Comparison of ENCODE assay signal across 13 cellular contexts in the genomic region with DNA sequence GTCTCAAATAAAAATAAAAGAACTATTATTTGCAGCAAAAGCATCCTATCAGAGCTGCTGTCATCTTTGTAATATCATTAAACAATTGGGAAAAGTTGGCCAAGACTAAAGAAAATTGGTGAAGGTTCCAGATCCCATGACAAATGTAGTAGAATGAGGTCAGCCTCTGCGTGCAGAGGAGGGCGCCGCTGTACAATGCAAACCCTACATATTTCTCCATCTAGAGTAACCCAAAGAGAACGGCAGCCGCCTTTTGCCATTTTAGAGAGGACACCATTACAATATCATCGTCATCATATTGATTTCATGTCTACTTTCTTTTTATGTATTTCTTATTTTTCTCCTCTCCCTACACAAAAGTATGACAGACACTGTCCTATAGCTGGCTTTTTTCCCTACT. TPM values are rescaled to one million over a fixed set of nuclear protein-coding genes. Genes with fewer than 3 reads are reported as not detected.
A peak's percentile ranks its signal among the peaks of the same experiment; 100 is the strongest.
DNase-seq lines count a peak whose midpoint lies in the region; ATAC-seq and TF ChIP-seq lines count a peak whose summit lies in the region.
"Had no signal": no experiment of that assay in that cellular context is flagged by ENCODE, and none has a peak within 500 bp of the region (broad histone marks: within the 10 kb centered on the region; RNA-seq: fewer than 3 reads in every experiment).

No MANE protein-coding gene starts in this region.

- H3K27ac Mint-ChIP-seq in WTC11, result peak overlapping the region; percentile 80

- peaks cover 76% of the 10 kb centered on the region for H3K36me3 Mint-ChIP-seq in WTC11

- H3K4me1 ChIP-seq in right lobe of liver, result no peaks in the 10 kb centered on the region

- peaks cover 0 to 13% (median 12%) of the 10 kb centered on the region in 4 donors for H3K36me3 ChIP-seq in right lobe of liver

- TF ChIP-seq POLR2A in right lobe of liver (IDR thresholded peaks at IDR 0.05), result no peak

- ATAC-seq in WTC11 (peak; percentile 55), right lobe of liver (peak in 3 of 4 donors; percentile 42 to 66 (median 53)), GM21423 (IDR thresholded peaks at IDR 0.05; ENCODE audit: unreplicated experiment) (no peak)

- no peaks in the 10 kb centered on the region for H3K27me3 ChIP-seq in right lobe of liver

- POLR2A ChIA-PET in WTC11 (lab: Charles Lee), result interaction anchor here (1.2 kb wide), 1 partner anchor 51 kb away, joined by 3 read pairs; no protein-coding TSS in a partner anchor

- no peaks in the 10 kb centered on the region for H3K9me3 ChIP-seq in right lobe of liver

- H3K4me3 Mint-ChIP-seq in WTC11, result no peak overlapping the region
- H3K4me3 Mint-ChIP-seq: CD8-positive, alpha-beta memory T cell had no signal

- H3K9me3 Mint-ChIP-seq in WTC11, result no peaks in the 10 kb centered on the region
- H3K9me3 Mint-ChIP-seq: CD8-positive, alpha-beta memory T cell had no signal

- intact Hi-C loops in right lobe of liver (cut with DNase I), result no loop called here

- TF ChIP-seq CTCF in WTC11 (IDR thresholded peaks at IDR 0.05) (no peak; the same call in 1 of the 2 replicates), right lobe of liver (IDR thresholded peaks at IDR 0.05) (peak in 3 of 4 donors; percentile 12 to 28 (median 14))

- CTCF ChIA-PET in WTC11 (lab: Charles Lee), result interaction anchor here (0.8 to 3.8 kb wide), 5 partner anchors 22 to 87 kb away, joined by 3 to 24 read pairs (median 4); no protein-coding TSS in a partner anchor

- WGBS in right lobe of liver (ENCODE audit: insufficient coverage, low coverage, low lambda C conversion rate, missing lambda C conversion rate), result 83% methylated on average over 6 of the region's 6 CpGs

- in situ Hi-C loops in G401 (cut with HindIII; ENCODE audit: low sequenced_read_pairs), result no loop called here

- no peaks in the 10 kb centered on the region for H3K27me3 Mint-ChIP-seq in WTC11 (ENCODE audit: low read depth)
- H3K27me3 Mint-ChIP-seq: CD8-positive, alpha-beta memory T cell had no signal

- peak; percentile 8 for DNase-seq in stimulated activated CD4-positive, alpha-beta T cell treated with anti-CD3 and anti-CD28 coated beads, Interleukin-4, amount 100 ng/mL, for 1 hour
- no peak for DNase-seq in stimulated activated CD4-positive, alpha-beta T cell treated with anti-CD3 and anti-CD28 coated beads, Interleukin-4, amount 100 ng/mL, for 24 hours
- DNase-seq in WTC11 (ENCODE audit: low spot score) (no peak), right lobe of liver (no peak), DMS79 (lab: John Stamatoyannopoulos, UW) (no peak), G401 (ENCODE audit: low spot score) (no peak), cortex of kidney (lab: John Stamatoyannopoulos, UW) (no peak)
- DNase-seq: activated gamma-delta T cell treated with Interleukin-2 at 50 U/mL for 16 hours; NCI-H1417 treated with DMSO at 0.1 percent for 48 hours; stimulated activated CD4-positive, alpha-beta T cell treated with anti-CD3 and anti-CD28 coated beads, Interleukin-12 subunit alpha, Interleukin-12 subunit beta, amount 100 ng/mL, for 4 hours had no signal

- H3K4me1 Mint-ChIP-seq in WTC11, result peaks cover 44% of the 10 kb centered on the region

- no peak overlapping the region for H3K4me3 ChIP-seq in right lobe of liver

- no peak overlapping the region for H3K27ac ChIP-seq in right lobe of liver
- H3K27ac ChIP-seq: VCaP had no signal

TF ChIP-seq in WTC11, 78 proteins besides CTCF, POLR2A, EP300 and RAD21:
- TF ChIP-seq SOX15 (CRISPR knock-in tag; IDR thresholded peaks at IDR 0.05) (no peak), HMGA2 (CRISPR knock-in tag; IDR thresholded peaks at IDR 0.05) (no peak), TEAD4 (CRISPR knock-in tag; IDR thresholded peaks at IDR 0.05) (no peak), NFYB (CRISPR knock-in tag; conservative IDR thresholded peaks at IDR 0.05; ENCODE audit: low read depth) (no peak), TEAD1 (CRISPR knock-in tag; IDR thresholded peaks at IDR 0.05) (no peak), NFATC4 (CRISPR knock-in tag; IDR thresholded peaks at IDR 0.05) (no peak), TCF7 (CRISPR knock-in tag; IDR thresholded peaks at IDR 0.05; ENCODE audit: low read depth) (no peak), SMAD3 (CRISPR knock-in tag; IDR thresholded peaks at IDR 0.05; ENCODE audit: borderline replicate concordance) (no peak), FOXP1 (CRISPR knock-in tag; IDR thresholded peaks at IDR 0.05; ENCODE audit: borderline replicate concordance) (no peak), GTF2I (CRISPR knock-in tag; conservative IDR thresholded peaks at IDR 0.05) (no peak)
- TF ChIP-seq, protein P1, sequence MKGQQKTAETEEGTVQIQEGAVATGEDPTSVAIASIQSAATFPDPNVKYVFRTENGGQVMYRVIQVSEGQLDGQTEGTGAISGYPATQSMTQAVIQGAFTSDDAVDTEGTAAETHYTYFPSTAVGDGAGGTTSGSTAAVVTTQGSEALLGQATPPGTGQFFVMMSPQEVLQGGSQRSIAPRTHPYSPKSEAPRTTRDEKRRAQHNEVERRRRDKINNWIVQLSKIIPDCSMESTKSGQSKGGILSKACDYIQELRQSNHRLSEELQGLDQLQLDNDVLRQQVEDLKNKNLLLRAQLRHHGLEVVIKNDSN (CRISPR knock-in tag; IDR thresholded peaks at IDR 0.05), result no peak
- TF ChIP-seq, protein P2, sequence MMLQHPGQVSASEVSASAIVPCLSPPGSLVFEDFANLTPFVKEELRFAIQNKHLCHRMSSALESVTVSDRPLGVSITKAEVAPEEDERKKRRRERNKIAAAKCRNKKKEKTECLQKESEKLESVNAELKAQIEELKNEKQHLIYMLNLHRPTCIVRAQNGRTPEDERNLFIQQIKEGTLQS (CRISPR knock-in tag; conservative IDR thresholded peaks at IDR 0.05), result no peak
- TF ChIP-seq, protein P3, sequence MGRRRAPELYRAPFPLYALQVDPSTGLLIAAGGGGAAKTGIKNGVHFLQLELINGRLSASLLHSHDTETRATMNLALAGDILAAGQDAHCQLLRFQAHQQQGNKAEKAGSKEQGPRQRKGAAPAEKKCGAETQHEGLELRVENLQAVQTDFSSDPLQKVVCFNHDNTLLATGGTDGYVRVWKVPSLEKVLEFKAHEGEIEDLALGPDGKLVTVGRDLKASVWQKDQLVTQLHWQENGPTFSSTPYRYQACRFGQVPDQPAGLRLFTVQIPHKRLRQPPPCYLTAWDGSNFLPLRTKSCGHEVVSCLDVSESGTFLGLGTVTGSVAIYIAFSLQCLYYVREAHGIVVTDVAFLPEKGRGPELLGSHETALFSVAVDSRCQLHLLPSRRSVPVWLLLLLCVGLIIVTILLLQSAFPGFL (CRISPR knock-in tag; IDR thresholded peaks at IDR 0.05; ENCODE audit: borderline replicate concordance), result no peak
- TF ChIP-seq, protein P4, sequence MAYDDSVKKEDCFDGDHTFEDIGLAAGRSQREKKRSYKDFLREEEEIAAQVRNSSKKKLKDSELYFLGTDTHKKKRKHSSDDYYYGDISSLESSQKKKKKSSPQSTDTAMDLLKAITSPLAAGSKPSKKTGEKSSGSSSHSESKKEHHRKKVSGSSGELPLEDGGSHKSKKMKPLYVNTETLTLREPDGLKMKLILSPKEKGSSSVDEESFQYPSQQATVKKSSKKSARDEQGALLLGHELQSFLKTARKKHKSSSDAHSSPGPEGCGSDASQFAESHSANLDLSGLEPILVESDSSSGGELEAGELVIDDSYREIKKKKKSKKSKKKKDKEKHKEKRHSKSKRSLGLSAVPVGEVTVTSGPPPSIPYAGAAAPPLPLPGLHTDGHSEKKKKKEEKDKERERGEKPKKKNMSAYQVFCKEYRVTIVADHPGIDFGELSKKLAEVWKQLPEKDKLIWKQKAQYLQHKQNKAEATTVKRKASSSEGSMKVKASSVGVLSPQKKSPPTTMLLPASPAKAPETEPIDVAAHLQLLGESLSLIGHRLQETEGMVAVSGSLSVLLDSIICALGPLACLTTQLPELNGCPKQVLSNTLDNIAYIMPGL (CRISPR knock-in tag; IDR thresholded peaks at IDR 0.05), result no peak

RNA-seq across cellular contexts. Expression of a gene that starts 59.5 kb away (rescaled TPM):
- 114 to 149 TPM (median 127 TPM) in 3 replicates for total RNA-seq in WTC11 (2021)
- 10 to 100 TPM in 5 of 6 experiments, 1 to 10 TPM in 1; 7.8 to 25.7 (median 13.8) TPM for total RNA-seq in right lobe of liver
- 21.5 and 24.7 TPM in 2 replicates for total RNA-seq in G401 (2014; rRNA removed; shearing (Covaris generic))
